In the genomic region with DNA sequence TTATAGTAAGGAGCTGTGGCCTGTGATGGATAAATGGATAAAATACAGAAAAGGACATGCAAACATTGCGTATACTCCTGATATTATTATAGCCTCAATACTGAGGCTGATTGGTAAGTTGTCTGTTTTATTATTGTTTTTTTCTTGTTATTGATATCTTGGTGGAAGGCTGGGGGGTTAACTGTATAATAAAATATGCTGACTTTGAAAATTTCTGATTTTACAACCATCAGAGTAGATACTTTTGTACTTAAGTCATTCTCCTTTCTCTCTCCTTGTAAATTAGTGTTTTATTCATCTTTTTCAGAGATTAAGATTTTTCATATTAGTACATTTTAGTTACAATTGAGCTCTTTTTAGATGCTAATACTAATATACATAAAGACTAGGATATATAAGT, we compare ENCODE assay signal across 2 cellular contexts.
TF ChIP-seq lines count a peak whose summit lies in the region.

No MANE protein-coding gene starts in this region.

TF ChIP-seq in HepG2, 621 proteins besides CTCF, POLR2A, EP300 and RAD21:
- TF ChIP-seq MAFK (conservative IDR thresholded peaks at IDR 0.05 in 1 of 2, IDR thresholded peaks at IDR 0.05 in 1 of 2; ENCODE audit: low read length in 2 of 2) (peak; percentile 66 to 82; a peak in 3 of 4 replicates), MAFF (IDR thresholded peaks at IDR 0.05; ENCODE audit: low read depth, low read length) (peak; percentile 71; the same call in 1 of the 2 replicates), ZNF24 (IDR thresholded peaks at IDR 0.05) (no peak)

TF ChIP-seq in GM12878, 131 proteins besides CTCF, POLR2A, EP300 and RAD21:
- TF ChIP-seq CHD2 (IDR thresholded peaks at IDR 0.05; ENCODE audit: borderline replicate concordance, low read depth, low read length) (no peak), MTA3 (IDR thresholded peaks at IDR 0.05; ENCODE audit: borderline replicate concordance, low read length) (no peak), EGR1 (IDR thresholded peaks at IDR 0.05; ENCODE audit: borderline replicate concordance in 1 of 2, low read depth in 2 of 2, low read length in 2 of 2) (no peak), JUNB (IDR thresholded peaks at IDR 0.05) (no peak), BRCA1 (IDR thresholded peaks at IDR 0.05; ENCODE audit: low read depth, low read length) (no peak), NRF1 (conservative IDR thresholded peaks at IDR 0.05; ENCODE audit: low read depth, low read length) (no peak), EED (IDR thresholded peaks at IDR 0.05; ENCODE audit: low read depth) (no peak), SIX5 (IDR thresholded peaks at IDR 0.05; ENCODE audit: low read depth, low read length, severe bottlenecking) (no peak), POLR2AphosphoS5 (IDR thresholded peaks at IDR 0.05; ENCODE audit: low read length) (no peak), FOXK2 (IDR thresholded peaks at IDR 0.05) (no peak)
- TF ChIP-seq, protein P1, sequence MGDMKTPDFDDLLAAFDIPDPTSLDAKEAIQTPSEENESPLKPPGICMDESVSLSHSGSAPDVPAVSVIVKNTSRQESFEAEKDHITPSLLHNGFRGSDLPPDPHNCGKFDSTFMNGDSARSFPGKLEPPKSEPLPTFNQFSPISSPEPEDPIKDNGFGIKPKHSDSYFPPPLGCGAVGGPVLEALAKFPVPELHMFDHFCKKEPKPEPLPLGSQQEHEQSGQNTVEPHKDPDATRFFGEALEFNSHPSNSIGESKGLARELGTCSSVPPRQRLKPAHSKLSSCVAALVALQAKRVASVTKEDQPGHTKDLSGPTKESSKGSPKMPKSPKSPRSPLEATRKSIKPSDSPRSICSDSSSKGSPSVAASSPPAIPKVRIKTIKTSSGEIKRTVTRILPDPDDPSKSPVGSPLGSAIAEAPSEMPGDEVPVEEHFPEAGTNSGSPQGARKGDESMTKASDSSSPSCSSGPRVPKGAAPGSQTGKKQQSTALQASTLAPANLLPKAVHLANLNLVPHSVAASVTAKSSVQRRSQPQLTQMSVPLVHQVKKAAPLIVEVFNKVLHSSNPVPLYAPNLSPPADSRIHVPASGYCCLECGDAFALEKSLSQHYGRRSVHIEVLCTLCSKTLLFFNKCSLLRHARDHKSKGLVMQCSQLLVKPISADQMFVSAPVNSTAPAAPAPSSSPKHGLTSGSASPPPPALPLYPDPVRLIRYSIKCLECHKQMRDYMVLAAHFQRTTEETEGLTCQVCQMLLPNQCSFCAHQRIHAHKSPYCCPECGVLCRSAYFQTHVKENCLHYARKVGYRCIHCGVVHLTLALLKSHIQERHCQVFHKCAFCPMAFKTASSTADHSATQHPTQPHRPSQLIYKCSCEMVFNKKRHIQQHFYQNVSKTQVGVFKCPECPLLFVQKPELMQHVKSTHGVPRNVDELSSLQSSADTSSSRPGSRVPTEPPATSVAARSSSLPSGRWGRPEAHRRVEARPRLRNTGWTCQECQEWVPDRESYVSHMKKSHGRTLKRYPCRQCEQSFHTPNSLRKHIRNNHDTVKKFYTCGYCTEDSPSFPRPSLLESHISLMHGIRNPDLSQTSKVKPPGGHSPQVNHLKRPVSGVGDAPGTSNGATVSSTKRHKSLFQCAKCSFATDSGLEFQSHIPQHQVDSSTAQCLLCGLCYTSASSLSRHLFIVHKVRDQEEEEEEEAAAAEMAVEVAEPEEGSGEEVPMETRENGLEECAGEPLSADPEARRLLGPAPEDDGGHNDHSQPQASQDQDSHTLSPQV (IDR thresholded peaks at IDR 0.05) = no peak
